Comparison of ENCODE assay signal across 1 cellular context in genomic region chr15:67174864-67175573, GRCh38.
TF ChIP-seq lines count a peak whose summit lies in the region.

No MANE protein-coding gene starts in this region.

TF ChIP-seq in HEK293, 187 proteins besides CTCF, POLR2A, EP300 and RAD21 (continued from another document):
- TF ChIP-seq EGR2 (tag by site-specific recombination; IDR thresholded peaks at IDR 0.05; ENCODE audit: low read depth): no peak
- peak; percentile 32; the same call in 1 of the 2 replicates for TF ChIP-seq SP3 (tag by site-specific recombination; IDR thresholded peaks at IDR 0.05)
- no peak for TF ChIP-seq ZNF148 (tag by site-specific recombination; IDR thresholded peaks at IDR 0.05; ENCODE audit: borderline replicate concordance)
- no peak for TF ChIP-seq ZNF184 (tag by site-specific recombination; IDR thresholded peaks at IDR 0.05)
- peak; percentile 44; the same call in 1 of the 2 replicates for TF ChIP-seq ZNF366 (tag by site-specific recombination; conservative IDR thresholded peaks at IDR 0.05)
- no peak for TF ChIP-seq ZNF585B (tag by site-specific recombination; IDR thresholded peaks at IDR 0.05)
- peak; percentile 53 for TF ChIP-seq KLF1 (tag by site-specific recombination; IDR thresholded peaks at IDR 0.05)
- TF ChIP-seq RBAK (tag by site-specific recombination; IDR thresholded peaks at IDR 0.05): 0 out of 2 replicates have a peak, but pooled peaks have one; percentile 14
- peak; percentile 58 for TF ChIP-seq PRDM10 (tag by site-specific recombination; IDR thresholded peaks at IDR 0.05)
- no peak for TF ChIP-seq ZSCAN5A (tag by site-specific recombination; IDR thresholded peaks at IDR 0.05)
- TF ChIP-seq IKZF3 (tag by site-specific recombination; IDR thresholded peaks at IDR 0.05): no peak
- no peak for TF ChIP-seq ZBTB1 (tag by site-specific recombination; IDR thresholded peaks at IDR 0.05)
- peak; percentile 83 for TF ChIP-seq ZNF10 (tag by site-specific recombination; IDR thresholded peaks at IDR 0.05)
- TF ChIP-seq ZNF670 (tag by site-specific recombination; IDR thresholded peaks at IDR 0.05; ENCODE audit: low read depth): no peak
- TF ChIP-seq YY2 (tag by site-specific recombination; IDR thresholded peaks at IDR 0.05): 0 out of 2 replicates have a peak, but pooled peaks have one; percentile 29
- TF ChIP-seq ZNF600 (tag by site-specific recombination; IDR thresholded peaks at IDR 0.05): peak; percentile 99
- no peak for TF ChIP-seq ZNF529 (tag by site-specific recombination; IDR thresholded peaks at IDR 0.05; ENCODE audit: insufficient replicate concordance)
- no peak for TF ChIP-seq MYNN (tag by site-specific recombination; IDR thresholded peaks at IDR 0.05; ENCODE audit: borderline replicate concordance)
- TF ChIP-seq ZBTB48 (tag by site-specific recombination; IDR thresholded peaks at IDR 0.05): peak; percentile 74
